24 cellular contexts compared by ENCODE assay signal in the genomic region with DNA sequence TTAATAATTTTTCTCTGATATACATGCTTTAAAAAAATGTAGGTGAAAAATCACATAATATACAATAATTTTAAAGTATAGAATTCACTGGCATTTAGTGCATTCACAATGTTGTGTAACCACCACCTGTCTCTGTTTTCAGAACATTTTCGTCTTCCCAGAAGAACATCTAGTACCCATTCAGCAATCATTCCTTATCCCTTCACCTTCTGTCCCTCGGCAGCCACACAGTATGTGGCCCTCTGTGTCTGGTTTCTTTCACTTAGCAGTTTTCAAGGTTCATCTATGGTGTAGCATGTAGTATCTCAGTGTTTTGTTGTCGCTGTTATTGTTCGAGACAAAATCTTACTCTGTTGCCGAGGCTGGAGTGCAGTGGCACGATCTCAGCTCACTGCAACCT.
"Had no signal": no experiment of that assay in that cellular context is flagged by ENCODE, and none has a peak within 500 bp of the region (broad histone marks: within the 10 kb centered on the region; RNA-seq: fewer than 3 reads in every experiment).

No MANE protein-coding gene starts in this region.

- H3K27me3 ChIP-seq: right lobe of liver, stomach, suprapubic skin, transverse colon had no signal

- DNase-seq: activated CD4-positive, CD25-positive, alpha-beta regulatory T cell treated with anti-CD3 and anti-CD28 coated beads, Interleukin-2, amount 50 U/mL, for 72 hours; activated CD8-positive, alpha-beta memory T cell treated with anti-CD3 and anti-CD28 coated beads, Interleukin-2, amount 50 U/mL, for 48 hours; activated naive CD4-positive, alpha-beta T cell; activated naive CD8-positive, alpha-beta T cell treated with anti-CD3 and anti-CD28 coated beads, Interleukin-2, amount 10 ng/mL, durations not matched to agents 7 days and 5 days; activated T-cell treated with anti-CD3 and anti-CD28 coated beads, Interleukin-2, amount 50 U/mL, for 4 hours; amniotic stem cell; effector CD4-positive, alpha-beta T cell; erythroblast; foreskin fibroblast; immature natural killer cell; kidney glomerular epithelial cell; right lobe of liver; stimulated activated CD4-positive, alpha-beta T cell treated with anti-CD3 and anti-CD28 coated beads, Interleukin-2, amount 100 ng/mL, for 24 hours; stomach; T-helper 1 cell; transverse colon; WERI-Rb-1 had no signal

- H3K9me3 ChIP-seq: right lobe of liver, stomach, suprapubic skin, transverse colon had no signal

- ATAC-seq: activated T-cell treated with anti-CD3 and anti-CD28 coated beads, Interleukin-2, amount 50 U/mL, for 4 hours; right lobe of liver; stimulated activated memory B cell treated with anti-CD40 and anti-IgM and Interleukin-4, amounts not matched to agents 10 μg/mL and 1 μg/mL and 100 μg/mL, for 72 hours had no signal

- FAIRE-seq: endometrium, TTC549, urothelium cell line had no signal

- H3K4me1 ChIP-seq: transverse colon had no signal

- H3K27ac ChIP-seq: parathyroid adenoma, right lobe of liver, skin epidermis, stomach, suprapubic skin, transverse colon, WERI-Rb-1 had no signal

- H3K4me3 ChIP-seq: right lobe of liver, skin epidermis, stomach, suprapubic skin, transverse colon had no signal
